1 cellular context compared by ENCODE assay signal in genomic region chr9:91948061-91948422, GRCh38.
TF ChIP-seq lines count a peak whose summit lies in the region.

No MANE protein-coding gene starts in this region.

TF ChIP-seq in HepG2, 621 proteins besides CTCF, POLR2A, EP300 and RAD21 (continued from another document):
- no peak for TF ChIP-seq ZNF513 (CRISPR knock-in tag; conservative IDR thresholded peaks at IDR 0.05)
- no peak for TF ChIP-seq ZNF232 (CRISPR knock-in tag; IDR thresholded peaks at IDR 0.05; ENCODE audit: borderline replicate concordance)
- TF ChIP-seq HNF4A (CRISPR knock-in tag; IDR thresholded peaks at IDR 0.05): no peak
- no peak for TF ChIP-seq FOXA3 (CRISPR knock-in tag; IDR thresholded peaks at IDR 0.05)
- TF ChIP-seq ZNF460 (CRISPR knock-in tag; IDR thresholded peaks at IDR 0.05; ENCODE audit: borderline replicate concordance): no peak
- TF ChIP-seq POLR2AphosphoS5 (IDR thresholded peaks at IDR 0.05; ENCODE audit: low read depth, low read length): no peak
- TF ChIP-seq ZNF335 (CRISPR knock-in tag; IDR thresholded peaks at IDR 0.05): no peak
- no peak for TF ChIP-seq KLF15 (CRISPR knock-in tag; IDR thresholded peaks at IDR 0.05; ENCODE audit: borderline replicate concordance)
- no peak for TF ChIP-seq ZGPAT (CRISPR knock-in tag; IDR thresholded peaks at IDR 0.05)
- no peak for TF ChIP-seq ATF7 (IDR thresholded peaks at IDR 0.05)
- no peak for TF ChIP-seq ATF7 (CRISPR knock-in tag; IDR thresholded peaks at IDR 0.05)
